19 cellular contexts compared by ENCODE assay signal in genomic region chr14:54438703-54439102, GRCh38. TPM values are rescaled to one million over a fixed set of nuclear protein-coding genes. Genes with fewer than 3 reads are reported as not detected.
DNase-seq lines count a peak whose midpoint lies in the region; ATAC-seq, FAIRE-seq and TF ChIP-seq lines count a peak whose summit lies in the region.
"Had no signal": no experiment of that assay in that cellular context is flagged by ENCODE, and none has a peak within 500 bp of the region (broad histone marks: within the 10 kb centered on the region; RNA-seq: fewer than 3 reads in every experiment).

No MANE protein-coding gene starts in this region.

- H3K4me1 ChIP-seq in Loucy (ENCODE audit: insufficient read depth, low read length, poor library complexity, severe bottlenecking) (peaks cover 71% of the 10 kb centered on the region), K562 (replicated peaks in 1 of 2; ENCODE audit: control insufficient read depth in 2 of 2, insufficient read depth in 2 of 2, low read length in 2 of 2) (peaks cover 10 to 25% of the 10 kb centered on the region in 2 experiments; a peak in 4 of 5 replicates), neural progenitor cell (peaks cover 44% of the 10 kb centered on the region)

- no peaks in the 10 kb centered on the region for H3F3A ChIP-seq in Loucy (ENCODE audit: low read depth)
- peaks cover 31% of the 10 kb centered on the region for H3F3A ChIP-seq in neural progenitor cell (ENCODE audit: low read depth)

- peaks cover 5% of the 10 kb centered on the region; the same call in 1 of the 2 replicates for H3K36me3 ChIP-seq in Loucy (ENCODE audit: insufficient read depth, low read length)
- H3K36me3 ChIP-seq in K562 (ENCODE audit: control insufficient read depth, insufficient read depth, low read length), result peaks cover 17% of the 10 kb centered on the region
- no peaks in the 10 kb centered on the region for H3K36me3 ChIP-seq in neural progenitor cell
- H3K36me3 ChIP-seq: sigmoid colon had no signal

- no peaks in the 10 kb centered on the region for H3K9me1 ChIP-seq in K562 (ENCODE audit: control insufficient read depth, insufficient read depth, low read length)

- DNase-seq in T-helper 2 cell treated with Interferon-gamma antibody and Interleukin-4, amounts not matched to agents 5 μg/mL and 100 μg/mL, for 36 hours (ENCODE audit: low spot score), result no peak
- DNase-seq in T-helper 2 cell (no peak), K562 (ENCODE audit: extremely low read depth in 1 of 4, low spot score in 3 of 4) (peak in 1 of 4 experiments; percentile 5), neural progenitor cell (ENCODE audit: low spot score) (no peak), NCI-H510A treated with DMSO at 0.1 percent for 48 hours (lab: John Stamatoyannopoulos, UW) (no peak)
- no peak for DNase-seq in effector CD4-positive, alpha-beta T cell
- DNase-seq in central memory CD4-positive, alpha-beta T cell, result no peak
- DNase-seq: activated CD4-positive, alpha-beta T cell treated with anti-CD3 and anti-CD28 coated beads for 1 hour; activated T-cell treated with anti-CD3 and anti-CD28 coated beads for 4 hours; amygdala; Caco-2; cortex of kidney; hypothalamus; NCI-H1092 treated with DMSO at 0.1 percent for 48 hours; NCI-H226; sigmoid colon; stimulated activated CD4-positive, alpha-beta T cell treated with anti-CD3 and anti-CD28 coated beads, Interleukin-4, amount 100 ng/mL, for 1 hour; upper lobe of right lung had no signal

- BruUV-seq in K562 (replicated peaks; lab: Mats Ljungman, UMichigan), result no TSS peak

- no peaks in the 10 kb centered on the region for H3K9me2 ChIP-seq in Loucy (replicated peaks; ENCODE audit: low read depth, low read length)

- in situ Hi-C loops in K562 (cut with MboI), result no loop called here

- H2AFZ ChIP-seq in Loucy (ENCODE audit: low read length) (no peak overlapping the region), K562 (ENCODE audit: low read depth, low read length) (no peak overlapping the region), neural progenitor cell (replicated peaks) (no peak overlapping the region)

- POLR2A ChIA-PET in K562 (lab: Yijun Ruan, JAX), result interaction anchor here (1.2 kb wide), 1 partner anchor 13 kb away, joined by 3 read pairs; no protein-coding TSS in a partner anchor

- no peak for TF ChIP-seq RAD21 in K562 (CRISPR knock-in tag; conservative IDR thresholded peaks at IDR 0.05 in 1 of 2, IDR thresholded peaks at IDR 0.05 in 1 of 2)

- H3K79me2 ChIP-seq in Loucy (ENCODE audit: insufficient read depth, low read length) (peaks cover 71% of the 10 kb centered on the region), K562 (ENCODE audit: control insufficient read depth, insufficient read depth, low read length) (peaks cover 75% of the 10 kb centered on the region), neural progenitor cell (ENCODE audit: low read depth) (peaks cover 70% of the 10 kb centered on the region)

- 0 out of 3 replicates have a peak, but pooled peaks have one; percentile 8 for ATAC-seq in K562
- ATAC-seq: upper lobe of right lung had no signal

- peak overlapping the region; percentile 91 for H3K4me2 ChIP-seq in Loucy (ENCODE audit: low read depth, low read length, poor library complexity, severe bottlenecking)
- peak overlapping the region; percentile 6; the same call in 1 of the 2 replicates for H3K4me2 ChIP-seq in K562 (ENCODE audit: insufficient read depth, low read length)
- peak overlapping the region; percentile 17 for H3K4me2 ChIP-seq in neural progenitor cell

- intact Hi-C loops in K562 (cut with micrococcal nuclease), result no loop called here

- no peak overlapping the region for H3K27ac Mint-ChIP-seq in T-helper 2 cell treated with Interferon-gamma antibody and Interleukin-4, amounts not matched to agents 5 μg/mL and 100 μg/mL, for 36 hours
- H3K27ac Mint-ChIP-seq in neural progenitor cell, result no peak overlapping the region

- FAIRE-seq in K562 (lab: Jason Lieb, UNC), result no peak

- CTCF ChIA-PET in K562 (lab: Yijun Ruan, JAX; ENCODE audit: low intra/inter-chr PET ratio), result no interaction called here

- H3K9me3 ChIP-seq in Loucy (ENCODE audit: insufficient read depth, low read depth, low read length) (no peaks in the 10 kb centered on the region), K562 (replicated peaks; ENCODE audit: control insufficient read depth, insufficient read depth, low read depth, low read length) (no peaks in the 10 kb centered on the region), neural progenitor cell (ENCODE audit: low read depth) (no peaks in the 10 kb centered on the region)
- H3K9me3 ChIP-seq: Caco-2, sigmoid colon, upper lobe of right lung had no signal

- no peak for TF ChIP-seq POLR2A in K562 (conservative IDR thresholded peaks at IDR 0.05)

- no peak overlapping the region for H3K27ac ChIP-seq in K562 (ENCODE audit: extremely low read depth, low read depth, low read length)
- H3K27ac ChIP-seq in neural progenitor cell, result no peak overlapping the region
- H3K27ac ChIP-seq: upper lobe of right lung had no signal

- H3K9ac ChIP-seq in Loucy (ENCODE audit: low read depth, low read length, poor library complexity, severe bottlenecking) (peak overlapping the region; percentile 44), K562 (ENCODE audit: insufficient read depth in 1 of 2, low read depth in 2 of 2, low read length in 2 of 2) (no peak overlapping the region), neural progenitor cell (no peak overlapping the region)

- peak overlapping the region; percentile 79 for H3K4me3 ChIP-seq in Loucy (ENCODE audit: low read length, poor library complexity, severe bottlenecking)
- H3K4me3 ChIP-seq in K562, result no peak overlapping the region
- H3K4me3 ChIP-seq in neural progenitor cell, result no peak overlapping the region
- H3K4me3 ChIP-seq: sigmoid colon, upper lobe of right lung had no signal

- peaks cover 58% of the 10 kb centered on the region for H4K20me1 ChIP-seq in Loucy (ENCODE audit: insufficient read depth, low read length, poor library complexity, severe bottlenecking)
- H4K20me1 ChIP-seq in K562 (replicated peaks; ENCODE audit: control insufficient read depth, insufficient read depth, low read length), result no peaks in the 10 kb centered on the region
- H4K20me1 ChIP-seq in neural progenitor cell (ENCODE audit: low read depth), result peaks cover 23% of the 10 kb centered on the region

- H3K27me3 ChIP-seq in Loucy (ENCODE audit: insufficient read depth, low read length, poor library complexity, severe bottlenecking), result no peaks in the 10 kb centered on the region
- no peaks in the 10 kb centered on the region for H3K27me3 ChIP-seq in K562 (ENCODE audit: control insufficient read depth in 2 of 2, insufficient read depth in 2 of 2, low read length in 2 of 2)
- H3K27me3 ChIP-seq in neural progenitor cell, result no peaks in the 10 kb centered on the region
- H3K27me3 ChIP-seq: sigmoid colon, upper lobe of right lung had no signal

- H3K36me3 Mint-ChIP-seq in T-helper 2 cell treated with Interferon-gamma antibody and Interleukin-4, amounts not matched to agents 5 μg/mL and 100 μg/mL, for 36 hours (ENCODE audit: low read depth), result peaks cover 36% of the 10 kb centered on the region
- peaks cover 12% of the 10 kb centered on the region for H3K36me3 Mint-ChIP-seq in neural progenitor cell

- no peak for TF ChIP-seq EP300 in K562 (IDR thresholded peaks at IDR 0.05; ENCODE audit: low read length)

- no peaks in the 10 kb centered on the region for H3K9me3 Mint-ChIP-seq in T-helper 2 cell treated with Interferon-gamma antibody and Interleukin-4, amounts not matched to agents 5 μg/mL and 100 μg/mL, for 36 hours
- H3K9me3 Mint-ChIP-seq in neural progenitor cell, result no peaks in the 10 kb centered on the region

- 73% methylated on average over 2 of the region's 4 CpGs for WGBS in K562 (ENCODE audit: insufficient coverage, low coverage, missing lambda C conversion rate)

- no peak for TF ChIP-seq CTCF in Loucy (conservative IDR thresholded peaks at IDR 0.05; ENCODE audit: low read length)
- TF ChIP-seq CTCF in K562 (IDR thresholded peaks at IDR 0.05 in 2 of 3, conservative IDR thresholded peaks at IDR 0.05 in 1 of 3; ENCODE audit: insufficient read depth in 2 of 3, low read depth in 1 of 3, low read length in 3 of 3), result no peak
- no peak for TF ChIP-seq CTCF in neural progenitor cell (IDR thresholded peaks at IDR 0.05)

- H3K27me3 Mint-ChIP-seq in T-helper 2 cell treated with Interferon-gamma antibody and Interleukin-4, amounts not matched to agents 5 μg/mL and 100 μg/mL, for 36 hours (ENCODE audit: low read depth), result no peaks in the 10 kb centered on the region
- no peaks in the 10 kb centered on the region for H3K27me3 Mint-ChIP-seq in neural progenitor cell (ENCODE audit: insufficient read depth, low read depth)

- H3K4me3 Mint-ChIP-seq in T-helper 2 cell treated with Interferon-gamma antibody and Interleukin-4, amounts not matched to agents 5 μg/mL and 100 μg/mL, for 36 hours, result peak overlapping the region; percentile 36
- peak overlapping the region; percentile 64 for H3K4me3 Mint-ChIP-seq in neural progenitor cell

- peaks cover 61% of the 10 kb centered on the region for H3K4me1 Mint-ChIP-seq in T-helper 2 cell treated with Interferon-gamma antibody and Interleukin-4, amounts not matched to agents 5 μg/mL and 100 μg/mL, for 36 hours (ENCODE audit: low read depth)
- peaks cover 41% of the 10 kb centered on the region for H3K4me1 Mint-ChIP-seq in neural progenitor cell

RNA-seq across cellular contexts. Expression of gene CNIH1, which starts 2.5 kb away (rescaled TPM):
- 42.7 and 50.6 TPM in 2 replicates for total RNA-seq in K562 (2011; cell fraction: chromatin; rRNA removed; ENCODE audit: low replicate concordance)
- 53.0 and 54.3 TPM in 2 replicates for total RNA-seq in K562 (2011; cell fraction: nucleolus; rRNA removed)
- total RNA-seq in K562 (2011; cell fraction: nucleoplasm; rRNA removed), result 45.3 and 55.3 TPM in 2 replicates
- total RNA-seq in K562 (2014; rRNA removed) (13.9 and 23.0 TPM in 2 replicates), K562 (2014; rRNA removed; fragmentation: Illumina TruSeq; extraction: Trizol) (66.7 and 76.5 TPM in 2 replicates), K562 (2015; rRNA removed; fragmentation: Illumina TruSeq; extraction: Trizol) (46.6 and 56.9 TPM in 2 replicates), K562 (2021) (71.3 and 79.6 TPM in 2 replicates), neural progenitor cell (ENCODE audit: low replicate concordance) (192 and 205 TPM in 2 replicates)
- polyA plus RNA-seq in K562 (2011; rRNA removed) (182 and 185 TPM in 2 replicates), K562 (2014; fragmentation: Illumina TruSeq; extraction: Trizol) (116 and 120 TPM in 2 replicates), K562 (2014; fragmentation: Nextera tagmentation; extraction: Ambion mirVana) (100 to 1,000 TPM; 253 to 283 TPM), K562 (2014; rRNA removed) (77.3 and 95.9 TPM in 2 replicates)
- polyA plus RNA-seq in K562 (2011; cell fraction: cytosol; rRNA removed), result 197 and 314 TPM in 2 replicates
- 34.6 and 48.0 TPM in 2 replicates for polyA plus RNA-seq in K562 (2011; cell fraction: nucleus; rRNA removed)
- 80.5 and 159 TPM in 2 replicates for polyA plus RNA-seq in K562 (2012)
- 110 and 122 TPM in 2 replicates for polyA minus RNA-seq in K562 (2011; rRNA and poly(A)+ RNA removed)
- polyA minus RNA-seq in K562 (2011; cell fraction: cytosol; rRNA and poly(A)+ RNA removed), result 79.5 and 84.4 TPM in 2 replicates
- polyA minus RNA-seq in K562 (2011; cell fraction: nucleus; rRNA and poly(A)+ RNA removed), result 8.8 and 17.8 TPM in 2 replicates

RNA-seq across cellular contexts. Expression of gene CDKN3, which starts 41.9 kb away (rescaled TPM):
- total RNA-seq in K562 (2011; cell fraction: chromatin; rRNA removed; ENCODE audit: low replicate concordance), result 4.6 and 10.9 TPM in 2 replicates
- 5.8 and 6.7 TPM in 2 replicates for total RNA-seq in K562 (2011; cell fraction: nucleolus; rRNA removed)
- 12.1 and 17.2 TPM in 2 replicates for total RNA-seq in K562 (2011; cell fraction: nucleoplasm; rRNA removed)
- total RNA-seq in K562 (2014; rRNA removed), result 41.5 and 46.3 TPM in 2 replicates
- total RNA-seq in K562 (2014; rRNA removed; fragmentation: Illumina TruSeq; extraction: Trizol), result 60.4 and 62.4 TPM in 2 replicates
- total RNA-seq in K562 (2015; rRNA removed; fragmentation: Illumina TruSeq; extraction: Trizol), result 58.3 and 62.4 TPM in 2 replicates
- 41.3 and 46.5 TPM in 2 replicates for total RNA-seq in K562 (2021)
- polyA plus RNA-seq in K562 (2011; rRNA removed), result 75.1 and 98.8 TPM in 2 replicates
- 37.8 and 54.2 TPM in 2 replicates for polyA plus RNA-seq in K562 (2011; cell fraction: cytosol; rRNA removed)
- polyA plus RNA-seq in K562 (2011; cell fraction: nucleus; rRNA removed), result 18.3 and 23.5 TPM in 2 replicates
- 53.0 and 71.2 TPM in 2 replicates for polyA plus RNA-seq in K562 (2012)
- polyA plus RNA-seq in K562 (2014; fragmentation: Illumina TruSeq; extraction: Trizol), result 68.8 and 83.6 TPM in 2 replicates
- polyA plus RNA-seq in K562 (2014; fragmentation: Nextera tagmentation; extraction: Ambion mirVana), result 100 to 1,000 TPM; 127 to 128 TPM
- polyA plus RNA-seq in K562 (2014; rRNA removed), result 70.7 and 78.2 TPM in 2 replicates
- polyA minus RNA-seq in K562 (2011; rRNA and poly(A)+ RNA removed), result 38.3 and 42.7 TPM in 2 replicates
- polyA minus RNA-seq in K562 (2011; cell fraction: cytosol; rRNA and poly(A)+ RNA removed), result 8.2 and 11.2 TPM in 2 replicates
- polyA minus RNA-seq in K562 (2011; cell fraction: nucleus; rRNA and poly(A)+ RNA removed), result 5.1 and 11.2 TPM in 2 replicates
- 75.4 and 152 TPM in 2 replicates for total RNA-seq in neural progenitor cell (ENCODE audit: low replicate concordance)

RNA-seq across cellular contexts. Expression of gene GMFB, which starts 50.1 kb away (rescaled TPM):
- 4.6 and 11.4 TPM in 2 replicates for total RNA-seq in K562 (2011; cell fraction: chromatin; rRNA removed; ENCODE audit: low replicate concordance)
- total RNA-seq in K562 (2011; cell fraction: nucleolus; rRNA removed), result 5.7 TPM in 2 replicates
- 10.6 and 17.6 TPM in 2 replicates for total RNA-seq in K562 (2011; cell fraction: nucleoplasm; rRNA removed)
- 13.1 and 15.1 TPM in 2 replicates for total RNA-seq in K562 (2014; rRNA removed)
- total RNA-seq in K562 (2014; rRNA removed; fragmentation: Illumina TruSeq; extraction: Trizol), result 31.6 and 34.7 TPM in 2 replicates
- 27.7 and 31.7 TPM in 2 replicates for total RNA-seq in K562 (2015; rRNA removed; fragmentation: Illumina TruSeq; extraction: Trizol)
- 22.1 and 22.7 TPM in 2 replicates for total RNA-seq in K562 (2021)
- 9.9 and 15.1 TPM in 2 replicates for polyA plus RNA-seq in K562 (2011; rRNA removed)
- 1.0 and 4.3 TPM in 2 replicates for polyA plus RNA-seq in K562 (2011; cell fraction: cytosol; rRNA removed)
- 4.2 and 8.2 TPM in 2 replicates for polyA plus RNA-seq in K562 (2011; cell fraction: nucleus; rRNA removed)
- polyA plus RNA-seq in K562 (2012), result 14.3 and 14.9 TPM in 2 replicates
- 20.4 and 21.2 TPM in 2 replicates for polyA plus RNA-seq in K562 (2014; fragmentation: Illumina TruSeq; extraction: Trizol)
- polyA plus RNA-seq in K562 (2014; fragmentation: Nextera tagmentation; extraction: Ambion mirVana), result 10 to 100 TPM; 20.1 to 20.5 TPM
- polyA plus RNA-seq in K562 (2014; rRNA removed), result 13.2 and 14.0 TPM in 2 replicates
- 13.9 and 16.4 TPM in 2 replicates for polyA minus RNA-seq in K562 (2011; rRNA and poly(A)+ RNA removed)
- 2.9 and 4.7 TPM in 2 replicates for polyA minus RNA-seq in K562 (2011; cell fraction: cytosol; rRNA and poly(A)+ RNA removed)
- polyA minus RNA-seq in K562 (2011; cell fraction: nucleus; rRNA and poly(A)+ RNA removed), result 8.8 and 13.8 TPM in 2 replicates
- total RNA-seq in neural progenitor cell (ENCODE audit: low replicate concordance), result 108 and 172 TPM in 2 replicates

Comparison
In these comparisons a context has a peak if more than half of its experiments do, and no peak if none do; other contexts are left out.
1. H3K4me2 ChIP-seq: peak in every context shown above with its lines; median percentile 91 in Loucy; 17 in neural progenitor cell; 6 in K562.